ENCODE assay signal across 17 cellular contexts in genomic region chr7:139886206-139886605, GRCh38. TPM values are rescaled to one million over a fixed set of nuclear protein-coding genes. Genes with fewer than 3 reads are reported as not detected.
DNase-seq lines count a peak whose midpoint lies in the region; ATAC-seq lines count a peak whose summit lies in the region.
"Had no signal": no experiment of that assay in that cellular context is flagged by ENCODE, and none has a peak within 500 bp of the region (broad histone marks: within the 10 kb centered on the region; RNA-seq: fewer than 3 reads in every experiment).

No MANE protein-coding gene starts in this region.

- H3K4me1 ChIP-seq in naive thymus-derived CD4-positive, alpha-beta T cell (ENCODE audit: control insufficient read depth in 2 of 2, insufficient read depth in 2 of 2, low read length in 2 of 2), result no peaks in the 10 kb centered on the region

- in situ Hi-C loops in Caki2 (cut with HindIII; ENCODE audit: low pct_unique_long_range_greater_than_20kb, low sequenced_read_pairs), result no loop called here

- CTCF ChIA-PET in naive thymus-derived CD4-positive, alpha-beta T cell (lab: Charles Lee), result interaction anchor here (0.6 kb wide), 1 partner anchor 1060 kb away, joined by 3 read pairs; no protein-coding TSS in a partner anchor

- H3K27me3 Mint-ChIP-seq in activated T-helper 1 cell treated with anti-CD3 and anti-CD28 coated beads, Interleukin-12 subunit alpha, Interleukin-12 subunit beta, Interleukin-2, Interleukin-4 antibody, amounts not matched to agents 30 ng/mL and 10 ng/mL and 1 ng/mL, durations not matched to agents 14 hours and 24 hours and 36 hours (ENCODE audit: insufficient read depth), result peaks cover 3% of the 10 kb centered on the region
- peaks cover 0 to 9% (median 0%) of the 10 kb centered on the region in 5 donors for H3K27me3 Mint-ChIP-seq in naive thymus-derived CD4-positive, alpha-beta T cell
- H3K27me3 Mint-ChIP-seq: naive B cell, T-helper 17 cell had no signal

- no peak overlapping the region for H3K4me3 ChIP-seq in naive thymus-derived CD4-positive, alpha-beta T cell (ENCODE audit: low read length)

- intact Hi-C loops in activated T-helper 1 cell treated with anti-CD3 and anti-CD28 coated beads, Interleukin-12 subunit alpha, Interleukin-12 subunit beta, Interleukin-2, Interleukin-4 antibody, amounts not matched to agents 30 ng/mL and 10 ng/mL and 1 ng/mL, durations not matched to agents 14 hours and 24 hours and 36 hours (cut with micrococcal nuclease), result no loop called here
- intact Hi-C loops in naive thymus-derived CD4-positive, alpha-beta T cell (cut with micrococcal nuclease), result no loop called here
- intact Hi-C loops in head of caudate nucleus (cut with DNase I), result no loop called here

- H3K27ac Mint-ChIP-seq in activated T-helper 1 cell treated with anti-CD3 and anti-CD28 coated beads, Interleukin-12 subunit alpha, Interleukin-12 subunit beta, Interleukin-2, Interleukin-4 antibody, amounts not matched to agents 30 ng/mL and 10 ng/mL and 1 ng/mL, durations not matched to agents 14 hours and 24 hours and 36 hours, result peak overlapping the region; percentile 20
- peak overlapping the region in 1 of 9 donors; percentile 21 for H3K27ac Mint-ChIP-seq in naive thymus-derived CD4-positive, alpha-beta T cell
- H3K27ac Mint-ChIP-seq: activated T-cell treated with anti-CD3 and anti-CD28 coated beads, Interleukin-2, amount 50 U/mL, for 72 hours; naive B cell; T-helper 17 cell had no signal

- DNase-seq in Caki2 (ENCODE audit: low read depth) (peak; percentile 38), M059J (ENCODE audit: low read depth) (peak; percentile 29), dedifferentiated amniotic fluid mesenchymal stem cell (ENCODE audit: extremely low spot score) (no peak), Ammon's horn (ENCODE audit: low spot score) (no peak), head of caudate nucleus (no peak)
- no peak for DNase-seq in activated T-helper 1 cell treated with anti-CD3 and anti-CD28 coated beads, Interleukin-12 subunit alpha, Interleukin-12 subunit beta, Interleukin-2, Interleukin-4 antibody, amounts not matched to agents 30 ng/mL and 10 ng/mL and 1 ng/mL, durations not matched to agents 14 hours and 24 hours and 36 hours (ENCODE audit: low spot score)
- DNase-seq in naive thymus-derived CD4-positive, alpha-beta T cell, result no peak
- DNase-seq: activated CD4-positive, alpha-beta T cell treated with anti-CD3 and anti-CD28 coated beads for 4 hours; activated T-cell treated with anti-CD3 and anti-CD28 coated beads, Interleukin-2, amount 50 U/mL, for 72 hours; amniotic stem cell; naive B cell; NCI-H1694; NCI-H526 treated with DMSO at 0.1 percent for 48 hours; stimulated activated naive CD4-positive, alpha-beta T cell; T-helper 17 cell had no signal

- no peaks in the 10 kb centered on the region for H3K9me3 Mint-ChIP-seq in activated T-helper 1 cell treated with anti-CD3 and anti-CD28 coated beads, Interleukin-12 subunit alpha, Interleukin-12 subunit beta, Interleukin-2, Interleukin-4 antibody, amounts not matched to agents 30 ng/mL and 10 ng/mL and 1 ng/mL, durations not matched to agents 14 hours and 24 hours and 36 hours
- H3K9me3 Mint-ChIP-seq in naive thymus-derived CD4-positive, alpha-beta T cell, result peaks cover 0 to 4% (median 0%) of the 10 kb centered on the region in 11 donors
- H3K9me3 Mint-ChIP-seq: activated T-cell treated with anti-CD3 and anti-CD28 coated beads, Interleukin-2, amount 50 U/mL, for 72 hours had no signal

- H3K36me3 ChIP-seq in naive thymus-derived CD4-positive, alpha-beta T cell (ENCODE audit: control insufficient read depth in 2 of 3, insufficient read depth in 3 of 3, low read length in 3 of 3), result no peaks in the 10 kb centered on the region

- ATAC-seq in naive thymus-derived CD4-positive, alpha-beta T cell, result peak; percentile 57
- no peak for ATAC-seq in GM19397 (IDR thresholded peaks at IDR 0.05; ENCODE audit: unreplicated experiment)
- ATAC-seq: HCT116, T-helper 17 cell had no signal

- H3K4me1 Mint-ChIP-seq in activated T-helper 1 cell treated with anti-CD3 and anti-CD28 coated beads, Interleukin-12 subunit alpha, Interleukin-12 subunit beta, Interleukin-2, Interleukin-4 antibody, amounts not matched to agents 30 ng/mL and 10 ng/mL and 1 ng/mL, durations not matched to agents 14 hours and 24 hours and 36 hours (ENCODE audit: low read depth), result peaks cover 6% of the 10 kb centered on the region
- H3K4me1 Mint-ChIP-seq in naive thymus-derived CD4-positive, alpha-beta T cell, result peaks cover 0 to 6% (median 0%) of the 10 kb centered on the region in 7 donors

- H3K9me3 ChIP-seq in naive thymus-derived CD4-positive, alpha-beta T cell (ENCODE audit: control insufficient read depth in 2 of 3, low read length in 3 of 3), result no peaks in the 10 kb centered on the region

- no peak overlapping the region for H3K27ac ChIP-seq in naive thymus-derived CD4-positive, alpha-beta T cell (ENCODE audit: low read depth, low read length)

- H3K36me3 Mint-ChIP-seq in activated T-helper 1 cell treated with anti-CD3 and anti-CD28 coated beads, Interleukin-12 subunit alpha, Interleukin-12 subunit beta, Interleukin-2, Interleukin-4 antibody, amounts not matched to agents 30 ng/mL and 10 ng/mL and 1 ng/mL, durations not matched to agents 14 hours and 24 hours and 36 hours (ENCODE audit: low read depth), result no peaks in the 10 kb centered on the region
- peaks cover 0 to 7% (median 0%) of the 10 kb centered on the region in 5 donors for H3K36me3 Mint-ChIP-seq in naive thymus-derived CD4-positive, alpha-beta T cell

- POLR2A ChIA-PET in naive thymus-derived CD4-positive, alpha-beta T cell (lab: Charles Lee), result interaction anchor here (0.6 kb wide), 1 partner anchor 290 kb away, joined by 3 read pairs; the partner anchor contains the start of gene KDM7A

- H3K4me3 Mint-ChIP-seq in activated T-helper 1 cell treated with anti-CD3 and anti-CD28 coated beads, Interleukin-12 subunit alpha, Interleukin-12 subunit beta, Interleukin-2, Interleukin-4 antibody, amounts not matched to agents 30 ng/mL and 10 ng/mL and 1 ng/mL, durations not matched to agents 14 hours and 24 hours and 36 hours, result no peak overlapping the region
- no peak overlapping the region for H3K4me3 Mint-ChIP-seq in naive thymus-derived CD4-positive, alpha-beta T cell
- H3K4me3 Mint-ChIP-seq: activated T-cell treated with anti-CD3 and anti-CD28 coated beads, Interleukin-2, amount 50 U/mL, for 72 hours; naive B cell; T-helper 17 cell had no signal

- H3K27me3 ChIP-seq in naive thymus-derived CD4-positive, alpha-beta T cell (ENCODE audit: control insufficient read depth in 2 of 2, insufficient read depth in 2 of 2, low read length in 2 of 2), result no peaks in the 10 kb centered on the region

RNA-seq across cellular contexts. Expression of gene TBXAS1, which starts 57.1 kb away (rescaled TPM):
- 48.6 and 77.6 TPM in 2 replicates for total RNA-seq in Caki2 (2014; rRNA removed; shearing (Covaris generic); ENCODE audit: low replicate concordance)
- 5.3 and 7.8 TPM in 2 replicates for total RNA-seq in M059J (2014; rRNA removed; shearing (Covaris generic))
- total RNA-seq in activated T-helper 1 cell treated with anti-CD3 and anti-CD28 coated beads, Interleukin-12 subunit alpha, Interleukin-12 subunit beta, Interleukin-2, Interleukin-4 antibody, amounts not matched to agents 30 ng/mL and 10 ng/mL and 1 ng/mL, durations not matched to agents 14 hours and 24 hours and 36 hours, result 2.4 and 3.1 TPM in 2 replicates
- 10 to 100 TPM in 1 of 5 experiments, 1 to 10 TPM in 4; 2.6 to 70.9 (median 6.7) TPM for total RNA-seq in naive thymus-derived CD4-positive, alpha-beta T cell
- 1 to 10 TPM; 1.9 to 2.9 TPM for polyA plus RNA-seq in naive thymus-derived CD4-positive, alpha-beta T cell

Comparison
In these comparisons a context has a peak if more than half of its experiments do, and no peak if none do; other contexts are left out.
1. DNase-seq: peak in Caki2 (single experiment) and M059J (single experiment); none in activated T-helper 1 cell treated with anti-CD3 and anti-CD28 coated beads, Interleukin-12 subunit alpha, Interleukin-12 subunit beta, Interleukin-2, Interleukin-4 antibody, amounts not matched to agents 30 ng/mL and 10 ng/mL and 1 ng/mL, durations not matched to agents 14 hours and 24 hours and 36 hours (single experiment), naive thymus-derived CD4-positive, alpha-beta T cell (0 of 9), dedifferentiated amniotic fluid mesenchymal stem cell (single experiment), Ammon's horn (single experiment) and head of caudate nucleus (0 of 42).